1 cellular context compared by ENCODE assay signal in genomic region chr10:92690211-92691041, GRCh38.
A peak's percentile ranks its signal among the peaks of the same experiment; 100 is the strongest.
TF ChIP-seq lines count a peak whose summit lies in the region.

No MANE protein-coding gene starts in this region.

TF ChIP-seq in HepG2, 621 proteins besides CTCF, POLR2A, EP300 and RAD21 (continued from another document and continues in another):
- TF ChIP-seq ELK4 (CRISPR knock-in tag; IDR thresholded peaks at IDR 0.05; ENCODE audit: borderline replicate concordance) (no peak), BRD4 (CRISPR knock-in tag; IDR thresholded peaks at IDR 0.05) (peak; percentile 30; the same call in 1 of the 2 replicates), HBP1 (CRISPR knock-in tag; IDR thresholded peaks at IDR 0.05; ENCODE audit: low read depth) (0 out of 2 replicates have a peak, but pooled peaks have one; percentile 18), SNAPC4 (CRISPR knock-in tag; IDR thresholded peaks at IDR 0.05) (no peak), FOXK2 (IDR thresholded peaks at IDR 0.05) (no peak), ATF2 (CRISPR knock-in tag; IDR thresholded peaks at IDR 0.05) (no peak), ZBTB20 (CRISPR knock-in tag; IDR thresholded peaks at IDR 0.05; ENCODE audit: borderline replicate concordance, low read depth) (no peak), ZNF326 (CRISPR knock-in tag; IDR thresholded peaks at IDR 0.05; ENCODE audit: borderline replicate concordance) (no peak), ZBTB14 (CRISPR knock-in tag; IDR thresholded peaks at IDR 0.05) (peak; percentile 87), ZNF501 (CRISPR knock-in tag; IDR thresholded peaks at IDR 0.05) (no peak), U2AF1 (optimal IDR thresholded peaks at IDR 0.05; ENCODE audit: low read depth, low read length) (no peak), HDAC1 (CRISPR knock-in tag; IDR thresholded peaks at IDR 0.05) (peak; percentile 60), TFDP1 (CRISPR knock-in tag; IDR thresholded peaks at IDR 0.05; ENCODE audit: borderline replicate concordance) (no peak), ZNF567 (CRISPR knock-in tag; IDR thresholded peaks at IDR 0.05; ENCODE audit: borderline replicate concordance) (no peak), GLMP (CRISPR knock-in tag; IDR thresholded peaks at IDR 0.05; ENCODE audit: borderline replicate concordance) (no peak), FOXP1 (IDR thresholded peaks at IDR 0.05) (no peak), FOXP1 (CRISPR knock-in tag; IDR thresholded peaks at IDR 0.05) (no peak), MLLT10 (CRISPR knock-in tag; IDR thresholded peaks at IDR 0.05) (no peak; the same call in 1 of the 2 replicates), MBNL3 (CRISPR knock-in tag; conservative IDR thresholded peaks at IDR 0.05) (no peak), BCL3 (CRISPR knock-in tag; IDR thresholded peaks at IDR 0.05) (0 out of 2 replicates have a peak, but pooled peaks have one; percentile 46), THAP8 (CRISPR knock-in tag; IDR thresholded peaks at IDR 0.05; ENCODE audit: borderline replicate concordance) (no peak), LRRFIP1 (CRISPR knock-in tag; conservative IDR thresholded peaks at IDR 0.05) (no peak), ZNF512 (CRISPR knock-in tag; IDR thresholded peaks at IDR 0.05) (no peak), PCBP2 (optimal IDR thresholded peaks at IDR 0.05; ENCODE audit: low read depth, low read length, poor library complexity, severe bottlenecking) (no peak), ASH2L (IDR thresholded peaks at IDR 0.05; ENCODE audit: insufficient read length, low read depth, low read length) (peak; percentile 71), MEF2D (CRISPR knock-in tag; IDR thresholded peaks at IDR 0.05) (no peak), GATAD2A (CRISPR knock-in tag; IDR thresholded peaks at IDR 0.05) (no peak), ZNF607 (CRISPR knock-in tag; IDR thresholded peaks at IDR 0.05; ENCODE audit: borderline replicate concordance) (peak; percentile 70), RELA (CRISPR knock-in tag; IDR thresholded peaks at IDR 0.05) (no peak), ZNF138 (CRISPR knock-in tag; IDR thresholded peaks at IDR 0.05; ENCODE audit: low read depth) (no peak), HNF1A (IDR thresholded peaks at IDR 0.05; ENCODE audit: low read depth) (no peak), HNF1A (CRISPR knock-in tag; IDR thresholded peaks at IDR 0.05; ENCODE audit: borderline replicate concordance) (no peak)
